8 cellular contexts compared by ENCODE assay signal in genomic region chr5:39148983-39149534, GRCh38.
DNase-seq lines count a peak whose midpoint lies in the region; ATAC-seq and TF ChIP-seq lines count a peak whose summit lies in the region.

No MANE protein-coding gene starts in this region.

- H3K27ac ChIP-seq in right lobe of liver, result no peak overlapping the region

- intact Hi-C loops in CD14-positive monocyte (cut with micrococcal nuclease), result loop anchor here (5.0 to 10.0 kb wide), 2 partner anchors 133 to 136 kb away; no protein-coding TSS in a partner anchor
- intact Hi-C loops in right lobe of liver (cut with DNase I), result no loop called here

- H3K4me1 ChIP-seq in right lobe of liver, result no peaks in the 10 kb centered on the region

- DNase-seq in CD14-positive monocyte (ENCODE audit: low spot score) (no peak), HS-5 (ENCODE audit: low read depth) (peak; percentile 22), right lobe of liver (no peak), NCI-H1436 treated with DMSO at 0.1 percent for 48 hours (lab: John Stamatoyannopoulos, UW) (no peak)
- DNase-seq in activated naive CD4-positive, alpha-beta T cell treated with anti-CD3 and anti-CD28 coated beads, Interleukin-2, amount 50 U/mL, for 72 hours (ENCODE audit: low spot score in 2 of 2), result no peak
- DNase-seq in activated CD8-positive, alpha-beta memory T cell treated with anti-CD3 and anti-CD28 coated beads, Interleukin-2, amount 50 U/mL, for 48 hours, result no peak

- TF ChIP-seq CTCF in CD14-positive monocyte (IDR thresholded peaks at IDR 0.05) (peak; percentile 64), right lobe of liver (IDR thresholded peaks at IDR 0.05) (peak; percentile 27 to 43 (median 38))

- H3K4me3 Mint-ChIP-seq in CD14-positive monocyte, result no peak overlapping the region

- peak overlapping the region; percentile 63 to 83 (median 81) for H3K27ac Mint-ChIP-seq in CD14-positive monocyte
- peak overlapping the region; percentile 20 to 77 for H3K27ac Mint-ChIP-seq in activated naive CD4-positive, alpha-beta T cell treated with anti-CD3 and anti-CD28 coated beads, Interleukin-2, amount 50 U/mL, for 72 hours

- no peaks in the 10 kb centered on the region for H3K9me3 ChIP-seq in right lobe of liver

- no peaks in the 10 kb centered on the region for H3K9me3 Mint-ChIP-seq in CD14-positive monocyte
- no peaks in the 10 kb centered on the region for H3K9me3 Mint-ChIP-seq in activated naive CD4-positive, alpha-beta T cell treated with anti-CD3 and anti-CD28 coated beads, Interleukin-2, amount 50 U/mL, for 72 hours

- ATAC-seq in activated naive CD4-positive, alpha-beta T cell treated with anti-CD3 and anti-CD28 coated beads, Interleukin-2, amount 50 U/mL, for 72 hours, result peak; percentile 5 to 32
- ATAC-seq in right lobe of liver (peak in 3 of 4 donors; percentile 21 to 50 (median 33)), HG03095 (IDR thresholded peaks at IDR 0.05; ENCODE audit: unreplicated experiment) (no peak), HG02763 (IDR thresholded peaks at IDR 0.05; ENCODE audit: unreplicated experiment) (no peak)

- no peaks in the 10 kb centered on the region for H3K27me3 ChIP-seq in right lobe of liver

- no peak overlapping the region for H3K4me3 ChIP-seq in right lobe of liver

- no peak for TF ChIP-seq POLR2A in right lobe of liver (IDR thresholded peaks at IDR 0.05)

- H3K36me3 Mint-ChIP-seq in CD14-positive monocyte, result peaks cover 64 to 83% of the 10 kb centered on the region in 2 donors
- H3K36me3 Mint-ChIP-seq in activated naive CD4-positive, alpha-beta T cell treated with anti-CD3 and anti-CD28 coated beads, Interleukin-2, amount 50 U/mL, for 72 hours, result peaks cover 23 to 38% of the 10 kb centered on the region in 2 donors

- peaks cover 0 to 3% (median 2%) of the 10 kb centered on the region in 3 donors for H3K27me3 Mint-ChIP-seq in CD14-positive monocyte (ENCODE audit: low read depth in 3 of 3)

- no peaks in the 10 kb centered on the region for H3K36me3 ChIP-seq in right lobe of liver

- peaks cover 57% of the 10 kb centered on the region for H3K4me1 Mint-ChIP-seq in CD14-positive monocyte

Comparison
In these comparisons a context has a peak if more than half of its experiments do, and no peak if none do; other contexts are left out.
1. ATAC-seq: peak in activated naive CD4-positive, alpha-beta T cell treated with anti-CD3 and anti-CD28 coated beads, Interleukin-2, amount 50 U/mL, for 72 hours (2 of 2) and right lobe of liver (3 of 4); none in HG03095 (single experiment) and HG02763 (single experiment).
2. intact Hi-C loops: an anchor here in CD14-positive monocyte (5.0 to 10.0 kb wide); none called in right lobe of liver.